In genomic region chr6:161434921-161435411, GRCh38 we compare ENCODE assay signal across 11 cellular contexts.
DNase-seq lines count a peak whose midpoint lies in the region; ATAC-seq, FAIRE-seq and TF ChIP-seq lines count a peak whose summit lies in the region.
"Had no signal": no experiment of that assay in that cellular context is flagged by ENCODE, and none has a peak within 500 bp of the region (broad histone marks: within the 10 kb centered on the region; RNA-seq: fewer than 3 reads in every experiment).

No MANE protein-coding gene starts in this region.

- H4K20me1 ChIP-seq in HCT116 (ENCODE audit: insufficient read depth) = no peaks in the 10 kb centered on the region
- no peaks in the 10 kb centered on the region for H4K20me1 ChIP-seq in smooth muscle cell (ENCODE audit: low read depth)

- intact Hi-C loops in HCT116 (cut with micrococcal nuclease) = no loop called here
- intact Hi-C loops in breast epithelium (cut with DNase I; ENCODE audit: low total_unique reads) = no loop called here
- intact Hi-C loops in kidney (cut with DNase I) = no loop called here

- RAD21 ChIA-PET in HCT116 (lab: Charles Lee; ENCODE audit: low non-redundant PET in 1 of 2, low total read pairs in 2 of 2, uncharacterized antibody in 2 of 2, unreplicated experiment in 2 of 2) = no interaction called here

- H3F3A ChIP-seq in smooth muscle cell (ENCODE audit: low read depth) = no peaks in the 10 kb centered on the region

- no peaks in the 10 kb centered on the region for H3K9me2 ChIP-seq in HCT116 (ENCODE audit: insufficient read depth)

- DNase-seq in HCT116 (ENCODE audit: low read depth, low spot score) (no peak), breast epithelium (ENCODE audit: low spot score in 2 of 2) (peak in 1 of 2 donors; percentile 38), kidney (no peak), smooth muscle cell (lab: John Stamatoyannopoulos, UW; ENCODE audit: unreplicated experiment) (no peak), NCI-H748 treated with DMSO at 0.1 percent for 48 hours (lab: John Stamatoyannopoulos, UW) (no peak)
- DNase-seq in effector memory CD8-positive, alpha-beta T cell = no peak
- DNase-seq: activated CD8-positive, alpha-beta T cell treated with anti-CD3 and anti-CD28 coated beads for 36 hours; stimulated activated CD4-positive, alpha-beta T cell treated with anti-CD3 and anti-CD28 coated beads, Interleukin-4, amount 100 ng/mL, for 4 hours had no signal

- no peaks in the 10 kb centered on the region for H3K9me3 Mint-ChIP-seq in effector memory CD8-positive, alpha-beta T cell
- H3K9me3 Mint-ChIP-seq: activated CD8-positive, alpha-beta T cell treated with anti-CD3 and anti-CD28 coated beads for 36 hours had no signal

- 57% methylated on average over 6 of the region's 6 CpGs for WGBS in smooth muscle cell (ENCODE audit: low lambda C conversion rate)

- no peak overlapping the region for H3K27ac Mint-ChIP-seq in effector memory CD8-positive, alpha-beta T cell
- H3K27ac Mint-ChIP-seq: activated CD8-positive, alpha-beta T cell treated with anti-CD3 and anti-CD28 coated beads for 36 hours had no signal

- H3K27me3 Mint-ChIP-seq in effector memory CD8-positive, alpha-beta T cell = peaks cover 12 to 14% of the 10 kb centered on the region in 2 donors
- H3K27me3 Mint-ChIP-seq: activated CD8-positive, alpha-beta T cell treated with anti-CD3 and anti-CD28 coated beads for 36 hours had no signal

- H3K4me3 ChIP-seq in HCT116 (replicated peaks in 1 of 2; ENCODE audit: low read depth in 1 of 2, low read length in 2 of 2) (no peak overlapping the region), breast epithelium (peak overlapping the region in 1 of 3 donors; percentile 5), kidney (ENCODE audit: low read length in 2 of 2) (peak overlapping the region in 1 of 2 donors; percentile 40), smooth muscle cell (no peak overlapping the region)

- TF ChIP-seq RAD21 in HCT116 (IDR thresholded peaks at IDR 0.05; ENCODE audit: low read depth) = no peak

- H3K9ac ChIP-seq in HCT116 (ENCODE audit: low read length) = no peak overlapping the region
- H3K9ac ChIP-seq in kidney (ENCODE audit: low read length in 2 of 2) = no peak overlapping the region
- H3K9ac ChIP-seq in smooth muscle cell (ENCODE audit: low read depth) = peak overlapping the region; percentile 9

- no peak overlapping the region for H3K4me3 Mint-ChIP-seq in effector memory CD8-positive, alpha-beta T cell
- H3K4me3 Mint-ChIP-seq: activated CD8-positive, alpha-beta T cell treated with anti-CD3 and anti-CD28 coated beads for 36 hours had no signal

- H3K36me3 ChIP-seq in HCT116 (ENCODE audit: control insufficient read depth in 1 of 2, insufficient read depth in 2 of 2, low read length in 2 of 2) = no peaks in the 10 kb centered on the region
- H3K36me3 ChIP-seq in breast epithelium = no peaks in the 10 kb centered on the region
- no peaks in the 10 kb centered on the region for H3K36me3 ChIP-seq in kidney (ENCODE audit: control insufficient read depth in 1 of 2, insufficient read depth in 2 of 2, low read length in 2 of 2)
- H3K36me3 ChIP-seq in smooth muscle cell (ENCODE audit: low read depth) = no peaks in the 10 kb centered on the region

- peaks cover 0 to 4% of the 10 kb centered on the region in 2 donors for H3K4me1 Mint-ChIP-seq in effector memory CD8-positive, alpha-beta T cell (ENCODE audit: low read depth in 2 of 2)

- BruUV-seq in HCT116 (replicated peaks; lab: Mats Ljungman, UMichigan) = no TSS peak

- H3K9me3 ChIP-seq in HCT116 (ENCODE audit: control insufficient read depth in 1 of 2, insufficient read depth in 1 of 2, low read depth in 1 of 2, low read length in 2 of 2) (no peaks in the 10 kb centered on the region), breast epithelium (no peaks in the 10 kb centered on the region), kidney (ENCODE audit: control insufficient read depth in 1 of 2, low read length in 2 of 2) (peaks cover 0 to 1% of the 10 kb centered on the region in 2 donors), smooth muscle cell (replicated peaks; ENCODE audit: low read depth) (no peaks in the 10 kb centered on the region)

- no peak; the same call in 1 of the 2 replicates for ATAC-seq in HCT116
- ATAC-seq in effector memory CD8-positive, alpha-beta T cell (replicated peaks) = no peak
- no peak for ATAC-seq in GM18520 (IDR thresholded peaks at IDR 0.05; ENCODE audit: unreplicated experiment)
- ATAC-seq in GM21515 (IDR thresholded peaks at IDR 0.05; ENCODE audit: unreplicated experiment) = no peak
- ATAC-seq: activated CD8-positive, alpha-beta T cell treated with anti-CD3 and anti-CD28 coated beads for 36 hours had no signal

- FAIRE-seq in kidney (lab: Jason Lieb, UNC) = peak; percentile 80

- H3K27ac ChIP-seq in HCT116 (ENCODE audit: low read depth, low read length) = no peak overlapping the region
- H3K27ac ChIP-seq in breast epithelium = peak overlapping the region; percentile 79 to 80
- peak overlapping the region; percentile 20 to 86 for H3K27ac ChIP-seq in kidney (ENCODE audit: low read depth in 2 of 2, low read length in 2 of 2)
- H3K27ac ChIP-seq in smooth muscle cell (ENCODE audit: low read depth) = peak overlapping the region; percentile 49
- H3K27ac ChIP-seq: epithelial cell of prostate had no signal

- POLR2A ChIA-PET in HCT116 (lab: Charles Lee) = interaction anchor here (0.7 kb wide), 1 partner anchor 63 kb away, joined by 3 read pairs; no protein-coding TSS in a partner anchor

- H3K79me2 ChIP-seq in HCT116 (ENCODE audit: insufficient read depth, low read length) (no peaks in the 10 kb centered on the region), smooth muscle cell (ENCODE audit: low read depth) (no peaks in the 10 kb centered on the region)

- H2AFZ ChIP-seq in HCT116 (ENCODE audit: low read depth, low read length, poor library complexity, severe bottlenecking) (peak overlapping the region; percentile 17), smooth muscle cell (ENCODE audit: low read depth) (no peak overlapping the region)

- CTCF ChIA-PET in HCT116 (lab: Charles Lee) = interaction anchor here (1.5 kb wide), 1 partner anchor 17 kb away, joined by 4 read pairs; no protein-coding TSS in a partner anchor

- H3K36me3 Mint-ChIP-seq in effector memory CD8-positive, alpha-beta T cell (ENCODE audit: insufficient read depth) = no peaks in the 10 kb centered on the region

- no peaks in the 10 kb centered on the region for H3K27me3 ChIP-seq in HCT116 (ENCODE audit: insufficient read depth, low read length)
- H3K27me3 ChIP-seq in breast epithelium = no peaks in the 10 kb centered on the region
- H3K27me3 ChIP-seq in smooth muscle cell (ENCODE audit: low read depth) = no peaks in the 10 kb centered on the region

- TF ChIP-seq POLR2A in HCT116 (IDR thresholded peaks at IDR 0.05; ENCODE audit: borderline replicate concordance, extremely low read depth, insufficient read depth, insufficient read length) (no peak), breast epithelium (IDR thresholded peaks at IDR 0.05) (no peak)

- H3K4me1 ChIP-seq in HCT116 (ENCODE audit: control insufficient read depth in 1 of 2, insufficient read depth in 2 of 2, low read length in 2 of 2) = peaks cover 14 to 34% of the 10 kb centered on the region in 2 experiments; a peak in 3 of 4 replicates
- H3K4me1 ChIP-seq in breast epithelium = peaks cover 0 to 3% of the 10 kb centered on the region in 2 donors
- peaks cover 5 to 14% of the 10 kb centered on the region in 2 donors for H3K4me1 ChIP-seq in kidney (ENCODE audit: control insufficient read depth in 1 of 2, insufficient read depth in 1 of 2, low read depth in 1 of 2, low read length in 2 of 2)
- H3K4me1 ChIP-seq in smooth muscle cell (ENCODE audit: low read depth) = peaks cover 16% of the 10 kb centered on the region

- H3K4me2 ChIP-seq in HCT116 (ENCODE audit: low read length) (peak overlapping the region; percentile 29), smooth muscle cell (no peak overlapping the region)

- TF ChIP-seq CTCF in HCT116 (IDR thresholded peaks at IDR 0.05 in 2 of 3, conservative IDR thresholded peaks at IDR 0.05 in 1 of 3; ENCODE audit: borderline replicate concordance in 1 of 3, insufficient read depth in 1 of 3, low read depth in 2 of 3, low read length in 2 of 3) (no peak), breast epithelium (IDR thresholded peaks at IDR 0.05) (no peak), kidney (IDR thresholded peaks at IDR 0.05; ENCODE audit: borderline replicate concordance, extremely low read depth, insufficient read depth) (peak; percentile 10), smooth muscle cell (IDR thresholded peaks at IDR 0.05; ENCODE audit: borderline replicate concordance, insufficient read depth, poor library complexity, severe bottlenecking) (no peak)

TF ChIP-seq in HCT116, 20 proteins besides CTCF, POLR2A, EP300 and RAD21 (continues in another document):
- TF ChIP-seq TCF7L2 (IDR thresholded peaks at IDR 0.05; ENCODE audit: borderline replicate concordance, extremely low read depth, insufficient read depth, insufficient read length) (no peak), ELF1 (IDR thresholded peaks at IDR 0.05; ENCODE audit: borderline replicate concordance, low read depth) (no peak), ZBTB33 (IDR thresholded peaks at IDR 0.05; ENCODE audit: extremely low read depth, insufficient replicate concordance, low read length) (no peak), CEBPB (IDR thresholded peaks at IDR 0.05; ENCODE audit: low read depth) (no peak), JUND (IDR thresholded peaks at IDR 0.05) (no peak), SIN3A (IDR thresholded peaks at IDR 0.05; ENCODE audit: low read depth) (no peak), FOSL1 (IDR thresholded peaks at IDR 0.05; ENCODE audit: low read depth) (no peak), EZH2 (IDR thresholded peaks at IDR 0.05) (no peak), CBX3 (IDR thresholded peaks at IDR 0.05; ENCODE audit: low read depth) (no peak), SP1 (IDR thresholded peaks at IDR 0.05; ENCODE audit: low read depth) (no peak), YY1 (IDR thresholded peaks at IDR 0.05; ENCODE audit: extremely low read depth, insufficient replicate concordance, low read depth, low read length) (no peak)
